ENCODE assay signal across 8 cellular contexts in genomic region chr5:163565492-163565891, GRCh38.
A peak's percentile ranks its signal among the peaks of the same experiment; 100 is the strongest.
DNase-seq lines count a peak whose midpoint lies in the region; ATAC-seq and TF ChIP-seq lines count a peak whose summit lies in the region.

No MANE protein-coding gene starts in this region.

- H4K20me1 ChIP-seq in neural cell (ENCODE audit: insufficient read depth) (no peaks in the 10 kb centered on the region), PC-9 (ENCODE audit: insufficient read depth) (no peaks in the 10 kb centered on the region)

- ATAC-seq in GM18517 (IDR thresholded peaks at IDR 0.05; ENCODE audit: unreplicated experiment) (peak; percentile 7), left lobe of liver (no peak)

- no peaks in the 10 kb centered on the region for H3K9me3 ChIP-seq in effector memory CD4-positive, alpha-beta T cell (ENCODE audit: control insufficient read depth, low read length)
- H3K9me3 ChIP-seq in neural cell (ENCODE audit: low read length), result no peaks in the 10 kb centered on the region
- H3K9me3 ChIP-seq in PC-9 (ENCODE audit: insufficient read depth, low read depth), result no peaks in the 10 kb centered on the region

- H3F3A ChIP-seq in neural cell (ENCODE audit: insufficient read depth, low read length, poor library complexity, severe bottlenecking) (no peaks in the 10 kb centered on the region), PC-9 (ENCODE audit: insufficient read depth, low read depth) (no peaks in the 10 kb centered on the region)

- peaks cover 20% of the 10 kb centered on the region for H3K27me3 ChIP-seq in effector memory CD4-positive, alpha-beta T cell (replicated peaks; ENCODE audit: control insufficient read depth, insufficient read depth, low read length, poor library complexity, severe bottlenecking)
- peaks cover 28% of the 10 kb centered on the region for H3K27me3 ChIP-seq in neural cell (ENCODE audit: insufficient read depth, low read depth, low read length)
- H3K27me3 ChIP-seq in PC-9 (ENCODE audit: insufficient read depth, low read depth), result peaks cover 66% of the 10 kb centered on the region

- no peak overlapping the region for H3K27ac ChIP-seq in effector memory CD4-positive, alpha-beta T cell (ENCODE audit: insufficient read depth, low read length, poor library complexity, severe bottlenecking)
- H3K27ac ChIP-seq in neural cell (ENCODE audit: low read length) (no peak overlapping the region), PC-9 (no peak overlapping the region)

- intact Hi-C loops in PC-9 (cut with micrococcal nuclease; ENCODE audit: unreplicated experiment), result loop anchor here (2.0 to 10.0 kb wide), 2 partner anchors 909 to 1643 kb away; no protein-coding TSS in a partner anchor

- H3K79me2 ChIP-seq in neural cell (replicated peaks; ENCODE audit: insufficient read depth, low read length) (no peaks in the 10 kb centered on the region), PC-9 (ENCODE audit: low read depth) (no peaks in the 10 kb centered on the region)

- BruUV-seq in PC-9 (replicated peaks; lab: Mats Ljungman, UMichigan), result no TSS peak

- TF ChIP-seq CTCF in neural cell (IDR thresholded peaks at IDR 0.05; ENCODE audit: poor library complexity, severe bottlenecking) (no peak), PC-9 (conservative IDR thresholded peaks at IDR 0.05) (no peak)

- H3K4me2 ChIP-seq in neural cell (ENCODE audit: low read length), result peak overlapping the region; percentile 41
- no peak overlapping the region for H3K4me2 ChIP-seq in PC-9

- H3K36me3 ChIP-seq in effector memory CD4-positive, alpha-beta T cell (ENCODE audit: control insufficient read depth, insufficient read depth, low read length), result no peaks in the 10 kb centered on the region
- H3K36me3 ChIP-seq in neural cell (ENCODE audit: insufficient read depth, low read length) (no peaks in the 10 kb centered on the region), PC-9 (ENCODE audit: low read depth) (no peaks in the 10 kb centered on the region)

- CTCF ChIA-PET in PC-9 (lab: Charles Lee), result no interaction called here

- no peak for DNase-seq in effector memory CD4-positive, alpha-beta T cell
- no peak for DNase-seq in mucosa of gallbladder (ENCODE audit: low spot score)
- no peak for DNase-seq in left lobe of liver (ENCODE audit: low spot score)
- no peak for DNase-seq in PC-9
- DNase-seq in NK-92 (lab: John Stamatoyannopoulos, UW; ENCODE audit: unreplicated experiment), result no peak

- H3K4me3 ChIP-seq in effector memory CD4-positive, alpha-beta T cell (ENCODE audit: insufficient read depth, low read depth, low read length, poor library complexity, severe bottlenecking), result peak overlapping the region; percentile 43
- H3K4me3 ChIP-seq in neural cell (ENCODE audit: low read length) (peak overlapping the region; percentile 59), PC-9 (no peak overlapping the region)

- H2AFZ ChIP-seq in neural cell (ENCODE audit: low read depth, low read length) (no peak overlapping the region), PC-9 (no peak overlapping the region)

- H3K4me1 ChIP-seq in effector memory CD4-positive, alpha-beta T cell (ENCODE audit: control insufficient read depth, insufficient read depth, low read length, poor library complexity, severe bottlenecking), result peaks cover 16% of the 10 kb centered on the region
- no peaks in the 10 kb centered on the region for H3K4me1 ChIP-seq in PC-9 (replicated peaks; ENCODE audit: insufficient read depth)

- H3K9ac ChIP-seq in neural cell (ENCODE audit: low read length), result no peak overlapping the region

- H3K9me2 ChIP-seq in neural cell (ENCODE audit: insufficient read depth, low read length) (no peaks in the 10 kb centered on the region), PC-9 (ENCODE audit: insufficient read depth) (no peaks in the 10 kb centered on the region)

- no peak for TF ChIP-seq RAD21 in Ishikawa (IDR thresholded peaks at IDR 0.05; ENCODE audit: low read depth)
- no peak for TF ChIP-seq RAD21 in neural cell (conservative IDR thresholded peaks at IDR 0.05)

- POLR2A ChIA-PET in PC-9 (lab: Charles Lee; ENCODE audit: unreplicated experiment), result no interaction called here

- no peak for TF ChIP-seq EP300 in Ishikawa (IDR thresholded peaks at IDR 0.05; ENCODE audit: borderline replicate concordance)
- TF ChIP-seq EP300 in neural cell (conservative IDR thresholded peaks at IDR 0.05; ENCODE audit: poor library complexity, severe bottlenecking), result no peak

TF ChIP-seq in Ishikawa, 13 proteins besides CTCF, POLR2A, EP300 and RAD21:
- peak; percentile 75 for TF ChIP-seq REST (IDR thresholded peaks at IDR 0.05; ENCODE audit: low read depth)
- no peak for TF ChIP-seq ZBTB7A (IDR thresholded peaks at IDR 0.05; ENCODE audit: low read depth)
- TF ChIP-seq CEBPB (IDR thresholded peaks at IDR 0.05), result no peak

TF ChIP-seq in neural cell, 6 proteins besides CTCF, POLR2A, EP300 and RAD21:
- TF ChIP-seq EZH2 (IDR thresholded peaks at IDR 0.05; ENCODE audit: borderline replicate concordance, insufficient read depth, low read length, poor library complexity, severe bottlenecking) (no peak), MXI1 (conservative IDR thresholded peaks at IDR 0.05; ENCODE audit: poor library complexity, severe bottlenecking) (no peak)
